8 cellular contexts compared by ENCODE assay signal in the genomic region with DNA sequence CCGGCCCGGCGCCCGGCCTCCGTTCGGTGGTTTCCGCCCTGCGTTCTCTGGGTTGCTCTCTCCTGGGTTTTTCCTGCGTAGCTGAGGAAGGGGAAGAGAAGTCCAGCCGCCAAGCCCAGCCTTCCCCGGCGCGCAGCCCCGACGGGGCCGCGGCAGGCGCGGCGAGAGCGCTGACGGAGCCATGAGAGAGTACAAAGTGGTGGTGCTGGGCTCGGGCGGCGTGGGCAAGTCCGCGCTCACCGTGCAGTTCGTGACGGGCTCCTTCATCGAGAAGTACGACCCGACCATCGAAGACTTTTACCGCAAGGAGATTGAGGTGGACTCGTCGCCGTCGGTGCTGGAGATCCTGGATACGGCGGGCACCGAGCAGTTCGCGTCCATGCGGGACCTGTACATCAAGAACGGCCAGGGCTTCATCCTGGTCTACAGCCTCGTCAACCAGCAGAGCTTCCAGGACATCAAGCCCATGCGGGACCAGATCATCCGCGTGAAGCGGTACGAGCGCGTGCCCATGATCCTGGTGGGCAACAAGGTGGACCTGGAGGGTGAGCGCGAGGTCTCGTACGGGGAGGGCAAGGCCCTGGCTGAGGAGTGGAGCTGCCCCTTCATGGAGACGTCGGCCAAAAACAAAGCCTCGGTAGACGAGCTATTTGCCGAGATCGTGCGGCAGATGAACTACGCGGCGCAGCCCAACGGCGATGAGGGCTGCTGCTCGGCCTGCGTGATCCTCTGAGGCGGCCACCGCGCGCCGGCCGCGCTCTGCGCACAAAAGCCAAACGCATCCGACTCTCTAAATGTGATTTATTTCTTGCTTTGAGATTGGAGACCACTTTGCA. TPM values are rescaled to one million over a fixed set of nuclear protein-coding genes. Genes with fewer than 3 reads are reported as not detected.
A peak's percentile ranks its signal among the peaks of the same experiment; 100 is the strongest.
DNase-seq lines count a peak whose midpoint lies in the region; ATAC-seq and TF ChIP-seq lines count a peak whose summit lies in the region.

No MANE protein-coding gene starts in this region.

- peaks cover 47% of the 10 kb centered on the region for H3K36me3 Mint-ChIP-seq in T-helper 2 cell treated with Interferon-gamma antibody and Interleukin-4, amounts not matched to agents 5 μg/mL and 100 μg/mL, for 36 hours (ENCODE audit: low read depth)

- peak overlapping the region; percentile 85 for H3K27ac Mint-ChIP-seq in T-helper 2 cell treated with Interferon-gamma antibody and Interleukin-4, amounts not matched to agents 5 μg/mL and 100 μg/mL, for 36 hours

- H3K9me3 ChIP-seq in iPS-20b (ENCODE audit: insufficient read depth, low read depth, low read length) (no peaks in the 10 kb centered on the region), skeletal muscle tissue (ENCODE audit: control insufficient read depth in 3 of 3, low read length in 3 of 3) (no peaks in the 10 kb centered on the region)

- in situ Hi-C loops in astrocyte of the spinal cord (cut with HindIII; ENCODE audit: low sequenced_read_pairs): no loop called here

- no peaks in the 10 kb centered on the region for H3K36me3 ChIP-seq in iPS-20b (ENCODE audit: insufficient read depth, low read depth, low read length)
- peaks cover 0 to 3% (median 0%) of the 10 kb centered on the region in 3 donors for H3K36me3 ChIP-seq in skeletal muscle tissue (ENCODE audit: control insufficient read depth in 3 of 3, insufficient read depth in 3 of 3, low read length in 3 of 3)

- peak overlapping the region; percentile 94 for H3K4me3 Mint-ChIP-seq in T-helper 2 cell treated with Interferon-gamma antibody and Interleukin-4, amounts not matched to agents 5 μg/mL and 100 μg/mL, for 36 hours

- H3K27ac ChIP-seq in iPS-20b (ENCODE audit: low read length) (no peak overlapping the region), skeletal muscle tissue (ENCODE audit: low read depth, low read length) (peak overlapping the region; percentile 95)

- no peaks in the 10 kb centered on the region for H3K9me3 Mint-ChIP-seq in T-helper 2 cell treated with Interferon-gamma antibody and Interleukin-4, amounts not matched to agents 5 μg/mL and 100 μg/mL, for 36 hours

- peak overlapping the region; percentile 83 for H3K4me3 ChIP-seq in AG09309 (ENCODE audit: control insufficient read depth, low read depth, low read length)
- H3K4me3 ChIP-seq in astrocyte of the spinal cord (ENCODE audit: low read depth, low read length): peak overlapping the region; percentile 96
- peak overlapping the region; percentile 88 for H3K4me3 ChIP-seq in iPS-20b (ENCODE audit: low read length)
- peak overlapping the region; percentile 92 to 93 (median 92) for H3K4me3 ChIP-seq in skeletal muscle tissue (ENCODE audit: low read length in 3 of 3)

- ATAC-seq in GM19043 (IDR thresholded peaks at IDR 0.05; ENCODE audit: low read depth, unreplicated experiment) (peak; percentile 0), HG03439 (IDR thresholded peaks at IDR 0.05; ENCODE audit: unreplicated experiment) (peak; percentile 12)

- no peak for TF ChIP-seq CTCF in AG09309 (IDR thresholded peaks at IDR 0.05; ENCODE audit: control insufficient read depth, insufficient read depth, low read depth, low read length, missing control alignments)
- no peak for TF ChIP-seq CTCF in astrocyte of the spinal cord (IDR thresholded peaks at IDR 0.05; ENCODE audit: low read depth, low read length)

- peaks cover 11% of the 10 kb centered on the region for H3K4me1 ChIP-seq in iPS-20b (ENCODE audit: insufficient read depth, low read length)
- H3K4me1 ChIP-seq in skeletal muscle tissue (ENCODE audit: control insufficient read depth in 3 of 3, insufficient read depth in 3 of 3, low read length in 3 of 3): peaks cover 12 to 25% (median 13%) of the 10 kb centered on the region in 3 donors

- peaks cover 43% of the 10 kb centered on the region for H3K4me1 Mint-ChIP-seq in T-helper 2 cell treated with Interferon-gamma antibody and Interleukin-4, amounts not matched to agents 5 μg/mL and 100 μg/mL, for 36 hours (ENCODE audit: low read depth)

- H3K27me3 Mint-ChIP-seq in T-helper 2 cell treated with Interferon-gamma antibody and Interleukin-4, amounts not matched to agents 5 μg/mL and 100 μg/mL, for 36 hours (ENCODE audit: low read depth): no peaks in the 10 kb centered on the region

- peak overlapping the region; percentile 82 for H3K9ac ChIP-seq in iPS-20b (ENCODE audit: low read depth, low read length)
- H3K9ac ChIP-seq in skeletal muscle tissue (ENCODE audit: low read depth in 1 of 3, low read length in 3 of 3): peak overlapping the region; percentile 77 to 83 (median 81)

- DNase-seq in AG09309 (ENCODE audit: low read depth): no peak
- peak; percentile 36 for DNase-seq in T-helper 2 cell treated with Interferon-gamma antibody and Interleukin-4, amounts not matched to agents 5 μg/mL and 100 μg/mL, for 36 hours (ENCODE audit: low spot score)
- peak; percentile 40 for DNase-seq in astrocyte of the spinal cord (ENCODE audit: low read depth, low spot score)
- DNase-seq in DMS79 treated with DMSO at 0.1 percent for 48 hours (lab: John Stamatoyannopoulos, UW): no peak

- H3K27me3 ChIP-seq in iPS-20b (ENCODE audit: insufficient read depth, low read length) (peaks cover 12% of the 10 kb centered on the region), skeletal muscle tissue (ENCODE audit: control insufficient read depth in 3 of 3, insufficient read depth in 3 of 3, low read length in 3 of 3) (no peaks in the 10 kb centered on the region)

RNA-seq across cellular contexts. Expression of a gene that starts 0.7 kb away (rescaled TPM):
- total RNA-seq in skeletal muscle tissue: 12.0 TPM

Comparison
In these comparisons a context has a peak if more than half of its experiments do, and no peak if none do; other contexts are left out.
1. DNase-seq: peak in T-helper 2 cell treated with Interferon-gamma antibody and Interleukin-4, amounts not matched to agents 5 μg/mL and 100 μg/mL, for 36 hours (single experiment) and astrocyte of the spinal cord (single experiment); none in AG09309 (single experiment) and DMS79 treated with DMSO at 0.1 percent for 48 hours (single experiment).
2. Peak in every context shown above with its lines, with median percentiles within 50 percentile points of each other: H3K4me3 ChIP-seq.